9 cellular contexts compared by ENCODE assay signal in genomic region chr5:26700759-26701384, GRCh38.
DNase-seq lines count a peak whose midpoint lies in the region; ATAC-seq and TF ChIP-seq lines count a peak whose summit lies in the region.
"Had no signal": no experiment of that assay in that cellular context is flagged by ENCODE, and none has a peak within 500 bp of the region (broad histone marks: within the 10 kb centered on the region; RNA-seq: fewer than 3 reads in every experiment).

No MANE protein-coding gene starts in this region.

- peak; percentile 29 for DNase-seq in activated CD4-positive, alpha-beta T cell treated with anti-CD3 and anti-CD28 coated beads for 36 hours
- no peak for DNase-seq in activated CD4-positive, alpha-beta T cell treated with anti-CD3 and anti-CD28 coated beads, Interleukin-2, amount 10 ng/mL, durations not matched to agents 7 days and 5 days
- peak; percentile 42 for DNase-seq in MV-4-11 (lab: John Stamatoyannopoulos, UW)
- DNase-seq in RWPE1 (ENCODE audit: low spot score), result peak; percentile 59
- DNase-seq in glomerular visceral epithelial cell (ENCODE audit: extremely low spot score), result peak; percentile 48
- DNase-seq in Right ventricle myocardium superior, result no peak
- no peak for DNase-seq in activated T-cell treated with anti-CD3 and anti-CD28 coated beads, Interleukin-2, amount 50 U/mL, for 4 hours

- TF ChIP-seq CTCF in RWPE1 (conservative IDR thresholded peaks at IDR 0.05; ENCODE audit: low read depth), result peak; percentile 62

- H3K4me3 Mint-ChIP-seq in activated CD4-positive, alpha-beta T cell treated with anti-CD3 and anti-CD28 coated beads for 36 hours, result no peak overlapping the region
- H3K4me3 Mint-ChIP-seq in activated CD4-positive, alpha-beta T cell treated with anti-CD3 and anti-CD28 coated beads, Interleukin-2, amount 10 ng/mL, durations not matched to agents 7 days and 5 days, result no peak overlapping the region
- H3K4me3 Mint-ChIP-seq in activated T-cell treated with anti-CD3 and anti-CD28 coated beads, Interleukin-2, amount 50 U/mL, for 4 hours, result no peak overlapping the region
- H3K4me3 Mint-ChIP-seq: T-helper 1 cell treated with Interleukin-12 subunit alpha and Interleukin-12 subunit beta and Interleukin-4 antibody, amounts not matched to agents 30 μg/mL and 1 μg/mL, for 36 hours had no signal

- peaks cover 9% of the 10 kb centered on the region for H3K9me3 Mint-ChIP-seq in activated CD4-positive, alpha-beta T cell treated with anti-CD3 and anti-CD28 coated beads for 36 hours (ENCODE audit: low read depth)
- H3K9me3 Mint-ChIP-seq in activated CD4-positive, alpha-beta T cell treated with anti-CD3 and anti-CD28 coated beads, Interleukin-2, amount 10 ng/mL, durations not matched to agents 7 days and 5 days, result peaks cover 3% of the 10 kb centered on the region
- H3K9me3 Mint-ChIP-seq in activated T-cell treated with anti-CD3 and anti-CD28 coated beads, Interleukin-2, amount 50 U/mL, for 4 hours, result peaks cover 5% of the 10 kb centered on the region

- no peaks in the 10 kb centered on the region for H3K27me3 Mint-ChIP-seq in activated CD4-positive, alpha-beta T cell treated with anti-CD3 and anti-CD28 coated beads for 36 hours
- no peaks in the 10 kb centered on the region for H3K27me3 Mint-ChIP-seq in activated CD4-positive, alpha-beta T cell treated with anti-CD3 and anti-CD28 coated beads, Interleukin-2, amount 10 ng/mL, durations not matched to agents 7 days and 5 days
- H3K27me3 Mint-ChIP-seq in activated T-cell treated with anti-CD3 and anti-CD28 coated beads, Interleukin-2, amount 50 U/mL, for 4 hours (ENCODE audit: low read depth), result no peaks in the 10 kb centered on the region

- no peak overlapping the region for H3K27ac Mint-ChIP-seq in activated CD4-positive, alpha-beta T cell treated with anti-CD3 and anti-CD28 coated beads for 36 hours
- H3K27ac Mint-ChIP-seq in activated CD4-positive, alpha-beta T cell treated with anti-CD3 and anti-CD28 coated beads, Interleukin-2, amount 10 ng/mL, durations not matched to agents 7 days and 5 days, result no peak overlapping the region
- H3K27ac Mint-ChIP-seq: T-helper 1 cell treated with Interleukin-12 subunit alpha and Interleukin-12 subunit beta and Interleukin-4 antibody, amounts not matched to agents 30 μg/mL and 1 μg/mL, for 36 hours had no signal

- no peaks in the 10 kb centered on the region for H3K36me3 Mint-ChIP-seq in activated CD4-positive, alpha-beta T cell treated with anti-CD3 and anti-CD28 coated beads for 36 hours (ENCODE audit: low read depth)
- H3K36me3 Mint-ChIP-seq in activated CD4-positive, alpha-beta T cell treated with anti-CD3 and anti-CD28 coated beads, Interleukin-2, amount 10 ng/mL, durations not matched to agents 7 days and 5 days (ENCODE audit: low read depth), result no peaks in the 10 kb centered on the region
- H3K36me3 Mint-ChIP-seq in activated T-cell treated with anti-CD3 and anti-CD28 coated beads, Interleukin-2, amount 50 U/mL, for 4 hours (ENCODE audit: insufficient read depth), result no peaks in the 10 kb centered on the region

- intact Hi-C loops in activated CD4-positive, alpha-beta T cell treated with anti-CD3 and anti-CD28 coated beads for 36 hours (cut with DNase I, micrococcal nuclease), result no loop called here
- intact Hi-C loops in Right ventricle myocardium superior (cut with DNase I), result no loop called here

- no peak overlapping the region for H3K27ac ChIP-seq in RWPE1

- no peaks in the 10 kb centered on the region for H3K4me1 Mint-ChIP-seq in activated CD4-positive, alpha-beta T cell treated with anti-CD3 and anti-CD28 coated beads for 36 hours
- no peaks in the 10 kb centered on the region for H3K4me1 Mint-ChIP-seq in activated CD4-positive, alpha-beta T cell treated with anti-CD3 and anti-CD28 coated beads, Interleukin-2, amount 10 ng/mL, durations not matched to agents 7 days and 5 days
- no peaks in the 10 kb centered on the region for H3K4me1 Mint-ChIP-seq in activated T-cell treated with anti-CD3 and anti-CD28 coated beads, Interleukin-2, amount 50 U/mL, for 4 hours (ENCODE audit: low read depth)

- POLR2A ChIA-PET in activated CD4-positive, alpha-beta T cell treated with anti-CD3 and anti-CD28 coated beads for 36 hours (lab: Charles Lee), result no interaction called here
- POLR2A ChIA-PET in activated CD4-positive, alpha-beta T cell treated with anti-CD3 and anti-CD28 coated beads, Interleukin-2, amount 10 ng/mL, durations not matched to agents 7 days and 5 days (lab: Charles Lee), result no interaction called here
- POLR2A ChIA-PET in RWPE1 (lab: Yijun Ruan, JAX; ENCODE audit: low non-redundant PET), result no interaction called here

- ATAC-seq in activated CD4-positive, alpha-beta T cell treated with anti-CD3 and anti-CD28 coated beads for 36 hours, result no peak
- ATAC-seq in GM21529 (IDR thresholded peaks at IDR 0.05; ENCODE audit: unreplicated experiment), result no peak
- ATAC-seq in Right ventricle myocardium superior (ENCODE audit: poor library complexity), result no peak
- no peak for ATAC-seq in activated T-cell treated with anti-CD3 and anti-CD28 coated beads, Interleukin-2, amount 50 U/mL, for 4 hours

- CTCF ChIA-PET in activated CD4-positive, alpha-beta T cell treated with anti-CD3 and anti-CD28 coated beads for 36 hours (lab: Charles Lee), result interaction anchor here (1.1 kb wide), 1 partner anchor 28 kb away, joined by 3 read pairs; no protein-coding TSS in a partner anchor
- CTCF ChIA-PET in activated CD4-positive, alpha-beta T cell treated with anti-CD3 and anti-CD28 coated beads, Interleukin-2, amount 10 ng/mL, durations not matched to agents 7 days and 5 days (lab: Charles Lee), result no interaction called here
- CTCF ChIA-PET in RWPE1 (lab: Yijun Ruan, JAX), result interaction anchor here (0.6 to 1.7 kb wide), 7 partner anchors 9 to 1696 kb away, joined by 3 to 7 read pairs (median 4); no protein-coding TSS in a partner anchor

Comparison
In these comparisons a context has a peak if more than half of its experiments do, and no peak if none do; other contexts are left out.
1. DNase-seq: peak in activated CD4-positive, alpha-beta T cell treated with anti-CD3 and anti-CD28 coated beads for 36 hours (single experiment), MV-4-11 (single experiment), RWPE1 (single experiment) and glomerular visceral epithelial cell (single experiment); none in activated CD4-positive, alpha-beta T cell treated with anti-CD3 and anti-CD28 coated beads, Interleukin-2, amount 10 ng/mL, durations not matched to agents 7 days and 5 days (single experiment), Right ventricle myocardium superior (single experiment) and activated T-cell treated with anti-CD3 and anti-CD28 coated beads, Interleukin-2, amount 50 U/mL, for 4 hours (single experiment).